Comparison of ENCODE assay signal across 1 cellular context in genomic region chr12:92122941-92123779, GRCh38.
TF ChIP-seq lines count a peak whose summit lies in the region.

No MANE protein-coding gene starts in this region.

TF ChIP-seq in IMR-90, 13 proteins besides CTCF, POLR2A, EP300 and RAD21:
- TF ChIP-seq MXI1 (IDR thresholded peaks at IDR 0.05; ENCODE audit: borderline replicate concordance, low read depth, low read length) (no peak), NFE2L2 (IDR thresholded peaks at IDR 0.05; ENCODE audit: low read depth, low read length) (no peak), ELK1 (IDR thresholded peaks at IDR 0.05; ENCODE audit: borderline replicate concordance, low read depth, low read length) (no peak), SMC3 (IDR thresholded peaks at IDR 0.05; ENCODE audit: low read depth, low read length) (no peak)
